16 cellular contexts compared by ENCODE assay signal in genomic region chr7:80488406-80488805, GRCh38. TPM values are rescaled to one million over a fixed set of nuclear protein-coding genes. Genes with fewer than 3 reads are reported as not detected.
"Had no signal": no experiment of that assay in that cellular context is flagged by ENCODE, and none has a peak within 500 bp of the region (broad histone marks: within the 10 kb centered on the region; RNA-seq: fewer than 3 reads in every experiment).

No MANE protein-coding gene starts in this region.

- DNase-seq: activated CD4-positive, alpha-beta T cell treated with anti-CD3 and anti-CD28 coated beads, Interleukin-2, amount 50 U/mL, for 1 hour; activated CD4-positive, CD25-positive, alpha-beta regulatory T cell; activated naive CD4-positive, alpha-beta T cell treated with anti-CD3 and anti-CD28 coated beads, Interleukin-2, amount 50 U/mL, for 16 hours; cerebellar nuclear complex; dermis blood vessel endothelial cell; gastrocnemius medialis; heart right ventricle; retina; small intestine; transverse colon had no signal

- H3K36me3 ChIP-seq: gastrocnemius medialis, heart right ventricle, transverse colon had no signal

- H2AFZ ChIP-seq: parathyroid adenoma had no signal

- H3K27me3 ChIP-seq: gastrocnemius medialis, heart right ventricle, transverse colon had no signal

- ATAC-seq: esophagus mucosa had no signal

- H3K9me3 ChIP-seq: gastrocnemius medialis, heart right ventricle, transverse colon had no signal

- H3K4me3 ChIP-seq: gastrocnemius medialis, transverse colon had no signal

- H3K79me2 ChIP-seq: parathyroid adenoma had no signal

- H3K4me1 ChIP-seq: parathyroid adenoma, transverse colon had no signal

- H3K9ac ChIP-seq: parathyroid adenoma had no signal

- H3K27ac ChIP-seq: parathyroid adenoma, transverse colon had no signal

RNA-seq across cellular contexts. Expression of gene GNAT3, which starts 23.5 kb away (rescaled TPM):
- total RNA-seq: activated T-helper 2 cell treated with anti-CD3 and anti-CD28 coated beads, Interferon-gamma antibody, Interleukin-2, Interleukin-4, amounts not matched to agents 10 μg/mL and 5 μg/mL and 100 μg/mL, durations not matched to agents 14 hours and 24 hours and 36 hours; dermis blood vessel endothelial cell; esophagus mucosa; gastrocnemius medialis; heart right ventricle; kidney epithelial cell; liver; neural crest cell; transverse colon had no signal
- polyA plus RNA-seq: heart right ventricle, liver had no signal
